In the genomic region with DNA sequence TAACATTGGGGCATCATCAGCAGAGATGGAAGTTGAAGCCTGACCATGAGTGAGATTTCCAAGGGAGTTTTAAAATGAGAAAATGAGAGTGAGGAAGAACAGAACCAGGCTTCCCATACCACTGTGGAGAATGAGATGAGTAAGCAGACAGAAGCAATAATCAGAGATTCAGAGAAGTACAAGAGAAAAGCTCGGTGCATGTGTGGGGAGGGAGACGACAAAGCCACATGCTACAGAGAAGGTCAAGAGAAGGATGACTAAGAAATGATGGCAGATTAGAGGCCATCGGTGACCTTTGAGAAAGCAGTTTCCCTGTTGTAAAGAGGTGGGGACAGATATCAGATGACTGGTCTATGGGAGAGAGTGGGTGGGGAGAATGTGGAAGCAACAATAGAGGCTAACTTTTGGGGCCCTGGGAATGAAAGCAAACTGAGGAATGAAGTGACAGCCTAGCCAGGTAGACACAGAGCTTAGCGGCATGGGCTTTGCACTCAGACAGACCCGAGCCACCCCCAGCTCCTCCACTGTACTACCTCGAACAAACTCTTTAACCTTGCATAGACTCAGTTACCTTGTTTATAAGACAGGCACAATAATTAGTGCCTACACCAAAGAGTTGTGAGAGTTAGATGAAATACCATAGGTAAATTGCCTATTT, we compare ENCODE assay signal across 15 cellular contexts.
DNase-seq lines count a peak whose midpoint lies in the region; ATAC-seq and TF ChIP-seq lines count a peak whose summit lies in the region.
"Had no signal": no experiment of that assay in that cellular context is flagged by ENCODE, and none has a peak within 500 bp of the region (broad histone marks: within the 10 kb centered on the region; RNA-seq: fewer than 3 reads in every experiment).

No MANE protein-coding gene starts in this region.

- H2AFZ ChIP-seq in hepatocyte: no peak overlapping the region

- no peaks in the 10 kb centered on the region for H3K79me2 ChIP-seq in hepatocyte

- POLR2A ChIA-PET in CD8-positive, alpha-beta memory T cell (lab: Charles Lee): no interaction called here
- POLR2A ChIA-PET in RWPE1 (lab: Yijun Ruan, JAX; ENCODE audit: low non-redundant PET): no interaction called here

- ATAC-seq in GM19395 (IDR thresholded peaks at IDR 0.05; ENCODE audit: unreplicated experiment): peak; percentile 34
- ATAC-seq in HG03565 (IDR thresholded peaks at IDR 0.05; ENCODE audit: unreplicated experiment): peak; percentile 39

- no peak overlapping the region for H3K4me3 Mint-ChIP-seq in CD8-positive, alpha-beta memory T cell
- H3K4me3 Mint-ChIP-seq: activated naive CD8-positive, alpha-beta T cell treated with anti-CD3 and anti-CD28 coated beads, Interleukin-2, amount 10 ng/mL, durations not matched to agents 7 days and 5 days; nephron had no signal

- CTCF ChIA-PET in CD8-positive, alpha-beta memory T cell (lab: Charles Lee): no interaction called here
- CTCF ChIA-PET in RWPE1 (lab: Yijun Ruan, JAX): no interaction called here

- H3K4me2 ChIP-seq in hepatocyte: no peak overlapping the region

- no peaks in the 10 kb centered on the region for H3K9me2 ChIP-seq in hepatocyte (replicated peaks; ENCODE audit: insufficient read depth)

- H3K27me3 Mint-ChIP-seq in CD8-positive, alpha-beta memory T cell: peaks cover 0 to 3% of the 10 kb centered on the region in 2 donors
- H3K27me3 Mint-ChIP-seq: activated naive CD8-positive, alpha-beta T cell treated with anti-CD3 and anti-CD28 coated beads, Interleukin-2, amount 10 ng/mL, durations not matched to agents 7 days and 5 days had no signal

- no peaks in the 10 kb centered on the region for H3K9me3 ChIP-seq in CD8-positive, alpha-beta memory T cell (ENCODE audit: low read length)
- H3K9me3 ChIP-seq in hepatocyte (ENCODE audit: low read depth): no peaks in the 10 kb centered on the region

- no peak for DNase-seq in CD8-positive, alpha-beta memory T cell
- peak; percentile 60 for DNase-seq in hepatocyte (ENCODE audit: low spot score)
- no peak for DNase-seq in nucleus accumbens (lab: John Stamatoyannopoulos, UW)
- no peak for DNase-seq in RWPE1 (ENCODE audit: low spot score)
- DNase-seq in HT-29 (ENCODE audit: low spot score): no peak
- DNase-seq in retina: no peak
- DNase-seq: activated naive CD8-positive, alpha-beta T cell treated with anti-CD3 and anti-CD28 coated beads, Interleukin-2, amount 10 ng/mL, durations not matched to agents 7 days and 5 days; NCI-H1092 treated with DMSO at 0.1 percent for 48 hours; NCI-H526 treated with DMSO at 0.1 percent for 48 hours; SHP77; WERI-Rb-1 had no signal

- H4K20me1 ChIP-seq in hepatocyte (ENCODE audit: insufficient read depth, poor library complexity, severe bottlenecking): no peaks in the 10 kb centered on the region

- H3K9me3 Mint-ChIP-seq in CD8-positive, alpha-beta memory T cell: no peaks in the 10 kb centered on the region
- H3K9me3 Mint-ChIP-seq: activated naive CD8-positive, alpha-beta T cell treated with anti-CD3 and anti-CD28 coated beads, Interleukin-2, amount 10 ng/mL, durations not matched to agents 7 days and 5 days; nephron had no signal

- TF ChIP-seq CTCF in hepatocyte (IDR thresholded peaks at IDR 0.05; ENCODE audit: poor library complexity) (no peak), RWPE1 (conservative IDR thresholded peaks at IDR 0.05; ENCODE audit: low read depth) (no peak)

- no peak overlapping the region for H3K4me3 ChIP-seq in CD8-positive, alpha-beta memory T cell (ENCODE audit: low read length)
- H3K4me3 ChIP-seq in hepatocyte: no peak overlapping the region

- H3K27me3 ChIP-seq in CD8-positive, alpha-beta memory T cell (ENCODE audit: insufficient read depth, low read length, poor library complexity, severe bottlenecking): no peaks in the 10 kb centered on the region
- no peaks in the 10 kb centered on the region for H3K27me3 ChIP-seq in hepatocyte

- peaks cover 24 to 35% (median 29%) of the 10 kb centered on the region in 3 donors for H3K4me1 Mint-ChIP-seq in CD8-positive, alpha-beta memory T cell

- WGBS in hepatocyte (ENCODE audit: low lambda C conversion rate, missing lambda C conversion rate): 57% methylated on average over 6 of the region's 6 CpGs

- no peaks in the 10 kb centered on the region for H3K36me3 ChIP-seq in CD8-positive, alpha-beta memory T cell (ENCODE audit: insufficient read depth, low read length)
- no peaks in the 10 kb centered on the region for H3K36me3 ChIP-seq in hepatocyte (replicated peaks; ENCODE audit: insufficient read depth, low read depth)
- H3K36me3 ChIP-seq: WERI-Rb-1 had no signal

- peak overlapping the region in 4 of 8 donors; percentile 2 to 55 (median 10) for H3K27ac Mint-ChIP-seq in CD8-positive, alpha-beta memory T cell
- H3K27ac Mint-ChIP-seq: activated naive CD8-positive, alpha-beta T cell treated with anti-CD3 and anti-CD28 coated beads, Interleukin-2, amount 10 ng/mL, durations not matched to agents 7 days and 5 days had no signal

- peaks cover 18% of the 10 kb centered on the region for H3K4me1 ChIP-seq in CD8-positive, alpha-beta memory T cell (ENCODE audit: insufficient read depth, low read length)
- H3K4me1 ChIP-seq in hepatocyte (ENCODE audit: insufficient read depth): peaks cover 51% of the 10 kb centered on the region

- H3K27ac ChIP-seq in CD8-positive, alpha-beta memory T cell (ENCODE audit: low read depth, low read length): peak overlapping the region; percentile 56
- peak overlapping the region; percentile 87 for H3K27ac ChIP-seq in hepatocyte
- H3K27ac ChIP-seq in RWPE1: no peak overlapping the region
- H3K27ac ChIP-seq: C4-2B, WERI-Rb-1 had no signal

- H3K36me3 Mint-ChIP-seq in CD8-positive, alpha-beta memory T cell: peaks cover 0 to 3% (median 0%) of the 10 kb centered on the region in 3 donors
- H3K36me3 Mint-ChIP-seq: activated naive CD8-positive, alpha-beta T cell treated with anti-CD3 and anti-CD28 coated beads, Interleukin-2, amount 10 ng/mL, durations not matched to agents 7 days and 5 days had no signal
